Comparison of ENCODE assay signal across 1 cellular context in the genomic region with DNA sequence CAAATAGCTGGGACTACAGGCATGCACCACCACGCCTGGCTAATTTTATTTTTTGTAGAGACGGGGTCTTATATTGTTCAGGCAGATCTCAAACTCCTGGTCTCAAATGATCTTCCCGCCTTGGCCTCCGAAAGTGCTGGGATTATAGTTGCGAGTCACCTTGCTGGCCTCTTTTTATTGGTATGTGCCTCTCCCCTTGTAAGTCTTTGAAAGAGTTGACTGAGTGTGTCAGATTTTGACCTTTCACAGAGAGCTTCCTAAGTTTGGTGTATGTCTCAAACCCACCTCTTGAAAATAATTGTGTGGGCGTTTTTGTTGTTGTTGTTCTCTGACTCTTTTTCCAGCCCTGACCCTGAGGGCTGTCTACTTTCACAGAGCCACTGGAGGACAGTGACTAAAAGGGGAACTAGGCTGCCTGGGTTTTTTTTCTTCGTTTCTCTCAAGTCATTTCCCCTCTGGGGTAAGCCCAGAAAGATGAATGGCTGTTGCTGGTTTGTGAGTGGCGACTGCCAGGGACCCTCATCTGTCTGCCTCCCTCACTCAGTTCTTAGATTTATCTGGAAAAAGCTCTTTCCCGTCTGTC.
TF ChIP-seq lines count a peak whose summit lies in the region.

No MANE protein-coding gene starts in this region.

TF ChIP-seq in GM12878, 131 proteins besides CTCF, POLR2A, EP300 and RAD21 (continued from another document):
- TF ChIP-seq, protein P1, sequence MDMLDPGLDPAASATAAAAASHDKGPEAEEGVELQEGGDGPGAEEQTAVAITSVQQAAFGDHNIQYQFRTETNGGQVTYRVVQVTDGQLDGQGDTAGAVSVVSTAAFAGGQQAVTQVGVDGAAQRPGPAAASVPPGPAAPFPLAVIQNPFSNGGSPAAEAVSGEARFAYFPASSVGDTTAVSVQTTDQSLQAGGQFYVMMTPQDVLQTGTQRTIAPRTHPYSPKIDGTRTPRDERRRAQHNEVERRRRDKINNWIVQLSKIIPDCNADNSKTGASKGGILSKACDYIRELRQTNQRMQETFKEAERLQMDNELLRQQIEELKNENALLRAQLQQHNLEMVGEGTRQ (IDR thresholded peaks at IDR 0.05; ENCODE audit: borderline replicate concordance, low read depth, low read length) = no peak
- no peak for TF ChIP-seq POLR2AphosphoS5 (IDR thresholded peaks at IDR 0.05; ENCODE audit: low read length)
- no peak for TF ChIP-seq RBBP5 (conservative IDR thresholded peaks at IDR 0.05)
- peak; percentile 82 for TF ChIP-seq SPI1 (IDR thresholded peaks at IDR 0.05; ENCODE audit: borderline replicate concordance, insufficient read depth, low read depth, low read length)
- peak; percentile 36; the same call in 1 of the 2 replicates for TF ChIP-seq PAX5 (IDR thresholded peaks at IDR 0.05; ENCODE audit: borderline replicate concordance, low read depth, low read length)
